In the genomic region with DNA sequence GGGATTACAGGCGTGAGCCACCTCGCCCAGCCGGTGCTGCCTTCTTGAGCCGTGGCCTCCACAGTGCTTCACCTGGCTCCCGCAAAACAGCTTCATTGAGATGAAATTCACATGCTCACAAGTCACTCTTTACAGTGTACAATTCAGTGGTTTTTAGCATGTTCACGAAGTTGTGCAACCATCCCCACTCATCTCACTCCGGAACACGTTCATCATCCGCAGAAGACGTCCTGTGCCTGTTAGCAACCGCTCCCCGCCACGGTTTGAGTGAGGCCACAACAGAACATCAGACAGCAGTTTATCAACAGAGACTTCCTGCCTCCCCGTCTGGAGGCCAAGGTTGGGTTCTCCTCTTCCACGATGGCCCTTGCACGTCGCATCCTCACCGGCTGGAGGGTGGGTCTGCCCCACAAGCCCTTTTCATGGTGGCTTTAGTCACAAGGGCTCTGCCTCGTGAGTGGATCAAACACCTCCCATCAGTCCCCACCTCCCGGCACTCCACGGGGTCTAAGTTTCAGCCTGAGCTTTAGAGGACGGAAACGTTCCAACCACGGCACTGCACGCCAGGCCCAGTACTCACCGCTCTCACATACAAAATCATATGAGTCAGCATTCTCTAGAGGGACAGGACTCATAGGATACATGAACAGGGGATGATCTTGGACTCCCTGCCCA, we compare ENCODE assay signal across 1 cellular context.
TF ChIP-seq lines count a peak whose summit lies in the region.

No MANE protein-coding gene starts in this region.

TF ChIP-seq in IMR-90, 13 proteins besides CTCF, POLR2A, EP300 and RAD21 (continued from another document):
- TF ChIP-seq, protein P1, sequence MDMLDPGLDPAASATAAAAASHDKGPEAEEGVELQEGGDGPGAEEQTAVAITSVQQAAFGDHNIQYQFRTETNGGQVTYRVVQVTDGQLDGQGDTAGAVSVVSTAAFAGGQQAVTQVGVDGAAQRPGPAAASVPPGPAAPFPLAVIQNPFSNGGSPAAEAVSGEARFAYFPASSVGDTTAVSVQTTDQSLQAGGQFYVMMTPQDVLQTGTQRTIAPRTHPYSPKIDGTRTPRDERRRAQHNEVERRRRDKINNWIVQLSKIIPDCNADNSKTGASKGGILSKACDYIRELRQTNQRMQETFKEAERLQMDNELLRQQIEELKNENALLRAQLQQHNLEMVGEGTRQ (IDR thresholded peaks at IDR 0.05; ENCODE audit: low read depth, low read length): 0 out of 2 replicates have a peak, but pooled peaks have one; percentile 4
- peak; percentile 23; the same call in 1 of the 2 replicates for TF ChIP-seq FOS (IDR thresholded peaks at IDR 0.05; ENCODE audit: low read depth, low read length)
- TF ChIP-seq MAZ (IDR thresholded peaks at IDR 0.05; ENCODE audit: borderline replicate concordance, low read depth, low read length): peak; percentile 42; the same call in 1 of the 2 replicates
- TF ChIP-seq RFX5 (IDR thresholded peaks at IDR 0.05; ENCODE audit: low read depth, low read length): no peak
- peak; percentile 99 for TF ChIP-seq MAFK (IDR thresholded peaks at IDR 0.05; ENCODE audit: low read depth, low read length)
- TF ChIP-seq NFE2L2 (IDR thresholded peaks at IDR 0.05; ENCODE audit: low read depth, low read length): peak; percentile 73
- TF ChIP-seq, protein P2, sequence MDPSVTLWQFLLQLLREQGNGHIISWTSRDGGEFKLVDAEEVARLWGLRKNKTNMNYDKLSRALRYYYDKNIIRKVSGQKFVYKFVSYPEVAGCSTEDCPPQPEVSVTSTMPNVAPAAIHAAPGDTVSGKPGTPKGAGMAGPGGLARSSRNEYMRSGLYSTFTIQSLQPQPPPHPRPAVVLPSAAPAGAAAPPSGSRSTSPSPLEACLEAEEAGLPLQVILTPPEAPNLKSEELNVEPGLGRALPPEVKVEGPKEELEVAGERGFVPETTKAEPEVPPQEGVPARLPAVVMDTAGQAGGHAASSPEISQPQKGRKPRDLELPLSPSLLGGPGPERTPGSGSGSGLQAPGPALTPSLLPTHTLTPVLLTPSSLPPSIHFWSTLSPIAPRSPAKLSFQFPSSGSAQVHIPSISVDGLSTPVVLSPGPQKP (IDR thresholded peaks at IDR 0.05; ENCODE audit: borderline replicate concordance, low read depth, low read length): no peak
